8 cellular contexts compared by ENCODE assay signal in genomic region chr2:70871398-70872211, GRCh38.
DNase-seq lines count a peak whose midpoint lies in the region; ATAC-seq and TF ChIP-seq lines count a peak whose summit lies in the region.

No MANE protein-coding gene starts in this region.

- peak; percentile 82 for ATAC-seq in HG03342 (IDR thresholded peaks at IDR 0.05; ENCODE audit: unreplicated experiment)

- peak; percentile 93 for TF ChIP-seq CTCF in GM12874 (IDR thresholded peaks at IDR 0.05; ENCODE audit: insufficient read depth, low read depth, low read length)

- DNase-seq in NCI-H524 (lab: John Stamatoyannopoulos, UW) (peak; percentile 58 to 80), caudate nucleus (lab: John Stamatoyannopoulos, UW) (peak in 53 of 61 donors; percentile 6 to 74 (median 45)), kidney tubule cell (ENCODE audit: low spot score) (peak; percentile 80), NCI-H187 treated with DMSO at 0.1 percent for 48 hours (lab: John Stamatoyannopoulos, UW) (no peak)
- peak; percentile 67 for DNase-seq in activated CD4-positive, alpha-beta T cell treated with anti-CD3 and anti-CD28 coated beads for 1 hour
- peak; percentile 85 to 91 for DNase-seq in stimulated activated CD4-positive, alpha-beta T cell treated with anti-CD3 and anti-CD28 coated beads, Interleukin-2, amount 100 ng/mL, for 24 hours

- H3K27ac ChIP-seq in caudate nucleus (ENCODE audit: low read depth, low read length), result no peak overlapping the region
